Comparison of ENCODE assay signal across 21 cellular contexts in the genomic region with DNA sequence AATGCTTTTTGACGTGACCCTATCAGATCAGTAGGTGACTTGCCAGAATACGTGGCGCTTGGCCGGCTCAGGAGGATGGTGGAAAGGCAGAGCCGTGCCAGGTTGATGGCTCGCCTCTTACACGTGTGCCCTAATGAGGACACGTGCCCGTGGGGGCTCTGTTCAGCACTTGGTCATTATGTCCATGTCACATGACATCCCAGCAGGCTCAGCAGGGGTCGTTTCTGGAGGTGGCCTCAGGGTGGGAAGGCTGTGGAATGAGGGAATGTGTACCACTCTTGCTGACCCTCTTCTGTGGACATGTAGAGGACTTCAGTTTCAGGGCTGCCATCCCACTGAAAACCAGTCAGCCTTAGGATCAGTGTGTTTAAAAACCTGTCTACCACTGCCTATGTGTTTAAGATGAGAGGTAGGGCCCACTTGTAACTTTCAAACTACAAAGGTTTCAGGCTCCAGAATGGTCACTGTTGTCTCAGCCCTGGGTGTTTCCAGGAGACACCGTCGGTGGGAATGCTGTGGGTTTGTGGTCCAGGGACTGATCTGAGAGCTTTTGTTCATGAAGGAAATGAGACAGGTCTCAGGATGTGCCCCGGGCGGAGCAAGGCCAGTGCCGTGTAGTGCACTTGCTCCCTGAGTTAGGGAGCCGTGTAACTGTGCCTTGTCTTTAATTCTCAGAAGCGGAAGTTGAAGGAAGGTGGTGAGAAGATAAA. TPM values are rescaled to one million over a fixed set of nuclear protein-coding genes. Genes with fewer than 3 reads are reported as not detected.
A peak's percentile ranks its signal among the peaks of the same experiment; 100 is the strongest.
DNase-seq lines count a peak whose midpoint lies in the region; ATAC-seq and TF ChIP-seq lines count a peak whose summit lies in the region.
"Had no signal": no experiment of that assay in that cellular context is flagged by ENCODE, and none has a peak within 500 bp of the region (broad histone marks: within the 10 kb centered on the region; RNA-seq: fewer than 3 reads in every experiment).

No MANE protein-coding gene starts in this region.

- peak; percentile 55 for DNase-seq in Daoy (ENCODE audit: low read depth)
- DNase-seq in RWPE2 (ENCODE audit: low spot score), result no peak
- peak; percentile 45 for DNase-seq in cerebellar cortex (ENCODE audit: low spot score)
- peak; percentile 34 to 80 for DNase-seq in lung microvascular endothelial cell (ENCODE audit: low read depth in 2 of 2)
- no peak for DNase-seq in NCI-H774 (lab: John Stamatoyannopoulos, UW)
- DNase-seq in NCI-H1436 (lab: John Stamatoyannopoulos, UW), result no peak
- no peak for DNase-seq in activated naive CD4-positive, alpha-beta T cell treated with anti-CD3 and anti-CD28 coated beads, Interleukin-2, amount 10 ng/mL, durations not matched to agents 7 days and 5 days
- no peak for DNase-seq in activated naive CD4-positive, alpha-beta T cell treated with anti-CD3 and anti-CD28 coated beads for 36 hours
- DNase-seq: activated CD4-positive, alpha-beta T cell treated with anti-CD3 and anti-CD28 coated beads for 4 hours; activated CD8-positive, alpha-beta memory T cell treated with anti-CD3 and anti-CD28 coated beads, Interleukin-2, amount 50 U/mL, for 4 hours; body of pancreas; GF-D8; hypothalamus; mucosa of descending colon; NCI-H1930; NCI-H510A; nucleus accumbens; SJCRH30; stimulated activated CD4-positive, alpha-beta T cell treated with anti-CD3 and anti-CD28 coated beads, Interleukin-4, amount 100 ng/mL, for 4 hours had no signal

- peaks cover 47% of the 10 kb centered on the region for H3K36me3 Mint-ChIP-seq in activated naive CD4-positive, alpha-beta T cell treated with anti-CD3 and anti-CD28 coated beads, Interleukin-2, amount 10 ng/mL, durations not matched to agents 7 days and 5 days
- H3K36me3 Mint-ChIP-seq in activated naive CD4-positive, alpha-beta T cell treated with anti-CD3 and anti-CD28 coated beads for 36 hours (ENCODE audit: low read depth), result peaks cover 28% of the 10 kb centered on the region

- peaks cover 9% of the 10 kb centered on the region for H3K4me1 ChIP-seq in RWPE2 (ENCODE audit: insufficient read depth, poor library complexity, severe bottlenecking)
- H3K4me1 ChIP-seq: SJCRH30 had no signal

- no peaks in the 10 kb centered on the region for H3K27me3 ChIP-seq in RWPE2 (ENCODE audit: insufficient read depth, poor library complexity, severe bottlenecking)
- H3K27me3 ChIP-seq: body of pancreas, SJCRH30 had no signal

- peaks cover 87% of the 10 kb centered on the region for H3K36me3 ChIP-seq in RWPE2 (ENCODE audit: low read depth)

- H3K4me3 ChIP-seq in RWPE2 (ENCODE audit: severe bottlenecking), result no peak overlapping the region
- H3K4me3 ChIP-seq: body of pancreas, mucosa of descending colon, SJCRH30, skin epidermis had no signal

- H3K9me3 Mint-ChIP-seq in activated naive CD4-positive, alpha-beta T cell treated with anti-CD3 and anti-CD28 coated beads, Interleukin-2, amount 10 ng/mL, durations not matched to agents 7 days and 5 days, result no peaks in the 10 kb centered on the region
- no peaks in the 10 kb centered on the region for H3K9me3 Mint-ChIP-seq in activated naive CD4-positive, alpha-beta T cell treated with anti-CD3 and anti-CD28 coated beads for 36 hours
- H3K9me3 Mint-ChIP-seq: activated naive CD4-positive, alpha-beta T cell treated with anti-CD3 and anti-CD28 coated beads, Interleukin-2, amount 50 U/mL, for 24 hours had no signal

- H3K4me3 Mint-ChIP-seq in activated naive CD4-positive, alpha-beta T cell treated with anti-CD3 and anti-CD28 coated beads, Interleukin-2, amount 10 ng/mL, durations not matched to agents 7 days and 5 days, result no peak overlapping the region
- H3K4me3 Mint-ChIP-seq in activated naive CD4-positive, alpha-beta T cell treated with anti-CD3 and anti-CD28 coated beads for 36 hours, result no peak overlapping the region
- H3K4me3 Mint-ChIP-seq: activated naive CD4-positive, alpha-beta T cell treated with anti-CD3 and anti-CD28 coated beads, Interleukin-2, amount 50 U/mL, for 24 hours had no signal

- H3K9me3 ChIP-seq in RWPE2 (ENCODE audit: severe bottlenecking), result no peaks in the 10 kb centered on the region
- H3K9me3 ChIP-seq: body of pancreas, mucosa of descending colon, SJCRH30 had no signal

- no peaks in the 10 kb centered on the region for H3K4me1 Mint-ChIP-seq in activated naive CD4-positive, alpha-beta T cell treated with anti-CD3 and anti-CD28 coated beads, Interleukin-2, amount 10 ng/mL, durations not matched to agents 7 days and 5 days
- H3K4me1 Mint-ChIP-seq in activated naive CD4-positive, alpha-beta T cell treated with anti-CD3 and anti-CD28 coated beads for 36 hours (ENCODE audit: low read depth), result peaks cover 9% of the 10 kb centered on the region

- peak; percentile 31; the same call in 2 of the 3 replicates for ATAC-seq in RWPE2 (ENCODE audit: low read depth)
- ATAC-seq: body of pancreas, mucosa of descending colon had no signal

- no peak for TF ChIP-seq CTCF in RWPE2 (IDR thresholded peaks at IDR 0.05; ENCODE audit: poor library complexity, severe bottlenecking)

- H3K27me3 Mint-ChIP-seq in activated naive CD4-positive, alpha-beta T cell treated with anti-CD3 and anti-CD28 coated beads, Interleukin-2, amount 10 ng/mL, durations not matched to agents 7 days and 5 days, result no peaks in the 10 kb centered on the region
- H3K27me3 Mint-ChIP-seq in activated naive CD4-positive, alpha-beta T cell treated with anti-CD3 and anti-CD28 coated beads for 36 hours (ENCODE audit: low read depth), result no peaks in the 10 kb centered on the region
- H3K27me3 Mint-ChIP-seq: activated naive CD4-positive, alpha-beta T cell treated with anti-CD3 and anti-CD28 coated beads, Interleukin-2, amount 50 U/mL, for 24 hours had no signal

- no peak overlapping the region for H3K27ac Mint-ChIP-seq in activated naive CD4-positive, alpha-beta T cell treated with anti-CD3 and anti-CD28 coated beads, Interleukin-2, amount 10 ng/mL, durations not matched to agents 7 days and 5 days
- no peak overlapping the region for H3K27ac Mint-ChIP-seq in activated naive CD4-positive, alpha-beta T cell treated with anti-CD3 and anti-CD28 coated beads for 36 hours
- H3K27ac Mint-ChIP-seq: activated naive CD4-positive, alpha-beta T cell treated with anti-CD3 and anti-CD28 coated beads, Interleukin-2, amount 50 U/mL, for 24 hours had no signal

- H3K27ac ChIP-seq in RWPE2 (ENCODE audit: poor library complexity, severe bottlenecking), result peak overlapping the region; percentile 30
- H3K27ac ChIP-seq: body of pancreas, SJCRH30 had no signal

- intact Hi-C loops in activated naive CD4-positive, alpha-beta T cell treated with anti-CD3 and anti-CD28 coated beads for 36 hours (cut with micrococcal nuclease), result no loop called here

- CTCF ChIA-PET in activated naive CD4-positive, alpha-beta T cell treated with anti-CD3 and anti-CD28 coated beads, Interleukin-2, amount 10 ng/mL, durations not matched to agents 7 days and 5 days (lab: Charles Lee), result no interaction called here
- CTCF ChIA-PET in activated naive CD4-positive, alpha-beta T cell treated with anti-CD3 and anti-CD28 coated beads for 36 hours (lab: Charles Lee), result no interaction called here

RNA-seq across cellular contexts. Expression of gene UBN1, which starts 12.1 kb away (rescaled TPM):
- 19.9 and 21.7 TPM in 2 replicates for total RNA-seq in Daoy (2014; rRNA removed; shearing (Covaris generic))
- total RNA-seq in lung microvascular endothelial cell, result 16.3 and 23.8 TPM in 2 replicates
- 10 to 100 TPM; 26.7 to 28.1 TPM for total RNA-seq in activated naive CD4-positive, alpha-beta T cell treated with anti-CD3 and anti-CD28 coated beads for 36 hours

RNA-seq across cellular contexts. Expression of gene GLYR1, which starts 12.3 kb away (rescaled TPM):
- 23.7 and 25.7 TPM in 2 replicates for total RNA-seq in Daoy (2014; rRNA removed; shearing (Covaris generic))
- total RNA-seq in lung microvascular endothelial cell, result 36.4 and 47.8 TPM in 2 replicates
- total RNA-seq in activated naive CD4-positive, alpha-beta T cell treated with anti-CD3 and anti-CD28 coated beads for 36 hours, result 10 to 100 TPM; 62.2 to 65.0 TPM

RNA-seq across cellular contexts. Expression of gene ROGDI, which starts 56.9 kb away (rescaled TPM):
- total RNA-seq in Daoy (2014; rRNA removed; shearing (Covaris generic)), result 7.6 and 8.3 TPM in 2 replicates
- total RNA-seq in lung microvascular endothelial cell, result 22.0 and 33.3 TPM in 2 replicates
- total RNA-seq in activated naive CD4-positive, alpha-beta T cell treated with anti-CD3 and anti-CD28 coated beads for 36 hours, result 1 to 10 TPM; 2.0 to 4.0 TPM

Comparison
In these comparisons a context has a peak if more than half of its experiments do, and no peak if none do; other contexts are left out.
1. DNase-seq: peak in Daoy (single experiment), cerebellar cortex (single experiment) and lung microvascular endothelial cell (2 of 2); none in RWPE2 (single experiment), NCI-H774 (single experiment), NCI-H1436 (single experiment), activated naive CD4-positive, alpha-beta T cell treated with anti-CD3 and anti-CD28 coated beads, Interleukin-2, amount 10 ng/mL, durations not matched to agents 7 days and 5 days (single experiment) and activated naive CD4-positive, alpha-beta T cell treated with anti-CD3 and anti-CD28 coated beads for 36 hours (single experiment).